Comparison of ENCODE assay signal across 18 cellular contexts in the genomic region with DNA sequence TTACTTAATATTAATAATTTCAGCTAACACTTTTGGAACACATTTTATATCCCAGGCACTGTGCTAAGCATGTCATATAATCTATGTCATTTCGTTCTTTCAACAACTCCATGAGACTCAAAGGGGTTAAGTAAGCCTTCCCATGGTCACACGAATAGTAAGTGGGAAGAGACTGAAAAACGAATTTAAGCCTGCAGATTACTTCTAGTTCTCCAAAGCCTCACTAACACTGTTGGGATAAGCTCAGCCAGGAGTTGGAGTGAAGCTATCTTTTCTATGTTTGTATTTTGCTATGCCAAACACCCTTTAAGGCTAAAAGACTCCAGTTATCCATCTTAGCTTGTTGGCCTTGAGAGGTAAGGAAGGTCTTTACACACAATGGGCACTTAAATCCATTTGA.
"Had no signal": no experiment of that assay in that cellular context is flagged by ENCODE, and none has a peak within 500 bp of the region (broad histone marks: within the 10 kb centered on the region; RNA-seq: fewer than 3 reads in every experiment).

No MANE protein-coding gene starts in this region.

- H3K4me3 Mint-ChIP-seq: activated naive CD4-positive, alpha-beta T cell treated with anti-CD3 and anti-CD28 coated beads for 36 hours; activated naive CD8-positive, alpha-beta T cell treated with anti-CD3 and anti-CD28 coated beads, Interleukin-2, amount 50 U/mL, for 24 hours; activated T-helper 17 cell treated with anti-CD3 and anti-CD28 coated beads, Interleukin-2, amount 50 U/mL, for 72 hours; T-helper 2 cell treated with Interferon-gamma antibody and Interleukin-4, amounts not matched to agents 5 μg/mL and 100 μg/mL, for 36 hours had no signal

- H3K9me3 ChIP-seq: gastrocnemius medialis, left ventricle myocardium inferior, thoracic aorta had no signal

- FAIRE-seq: keratinocyte, urothelium cell line had no signal

- ATAC-seq: activated naive CD8-positive, alpha-beta T cell treated with anti-CD3 and anti-CD28 coated beads, Interleukin-2, amount 50 U/mL, for 24 hours; activated T-helper 17 cell treated with anti-CD3 and anti-CD28 coated beads, Interleukin-2, amount 50 U/mL, for 72 hours; gastrocnemius medialis; sciatic nerve had no signal

- H3K36me3 ChIP-seq: gastrocnemius medialis, left ventricle myocardium inferior, stomach, thoracic aorta had no signal

- H3K4me1 Mint-ChIP-seq: activated naive CD8-positive, alpha-beta T cell treated with anti-CD3 and anti-CD28 coated beads, Interleukin-2, amount 50 U/mL, for 24 hours had no signal

- H3K9me3 Mint-ChIP-seq: T-helper 2 cell treated with Interferon-gamma antibody and Interleukin-4, amounts not matched to agents 5 μg/mL and 100 μg/mL, for 36 hours had no signal

- DNase-seq: activated CD4-positive, alpha-beta T cell treated with anti-CD3 and anti-CD28 coated beads, Interleukin-2, amount 50 U/mL, for 4 hours; activated CD4-positive, CD25-positive, alpha-beta regulatory T cell treated with anti-CD3 and anti-CD28 coated beads, Interleukin-2, amount 50 U/mL, for 72 hours; activated naive CD4-positive, alpha-beta T cell treated with anti-CD3 and anti-CD28 coated beads for 36 hours; activated naive CD8-positive, alpha-beta T cell treated with anti-CD3 and anti-CD28 coated beads, Interleukin-2, amount 50 U/mL, for 24 hours; aorta; cortex of kidney; effector CD4-positive, alpha-beta T cell; gastrocnemius medialis; left ventricle myocardium inferior; stimulated activated CD4-positive, alpha-beta T cell treated with anti-CD3 and anti-CD28 coated beads, Interleukin-12 subunit alpha, Interleukin-12 subunit beta, amount 100 ng/mL, for 4 hours; stimulated activated CD4-positive, alpha-beta T cell treated with anti-CD3 and anti-CD28 coated beads, Interleukin-2, amount 100 ng/mL, for 24 hours; stomach had no signal

- H3K4me1 ChIP-seq: gastrocnemius medialis, left ventricle myocardium inferior had no signal

- H3K27ac Mint-ChIP-seq: activated naive CD4-positive, alpha-beta T cell treated with anti-CD3 and anti-CD28 coated beads for 36 hours; activated naive CD8-positive, alpha-beta T cell treated with anti-CD3 and anti-CD28 coated beads, Interleukin-2, amount 50 U/mL, for 24 hours; activated T-helper 17 cell treated with anti-CD3 and anti-CD28 coated beads, Interleukin-2, amount 50 U/mL, for 72 hours; T-helper 2 cell treated with Interferon-gamma antibody and Interleukin-4, amounts not matched to agents 5 μg/mL and 100 μg/mL, for 36 hours had no signal

- H3K4me3 ChIP-seq: gastrocnemius medialis, left ventricle myocardium inferior, stomach, thoracic aorta had no signal

- H3K27me3 ChIP-seq: gastrocnemius medialis, stomach had no signal

- H3K27ac ChIP-seq: gastrocnemius medialis, left ventricle myocardium inferior, thoracic aorta had no signal
